In genomic region chr1:95072117-95072516, GRCh38 we compare ENCODE assay signal across 8 cellular contexts. TPM values are rescaled to one million over a fixed set of nuclear protein-coding genes. Genes with fewer than 3 reads are reported as not detected.
A peak's percentile ranks its signal among the peaks of the same experiment; 100 is the strongest.
DNase-seq lines count a peak whose midpoint lies in the region; TF ChIP-seq lines count a peak whose summit lies in the region.

No MANE protein-coding gene starts in this region.

- no peaks in the 10 kb centered on the region for H3K36me3 Mint-ChIP-seq in progenitor cell of endocrine pancreas (ENCODE audit: insufficient read depth)

- CTCF ChIA-PET in OCI-LY7 (lab: Charles Lee; ENCODE audit: unreplicated experiment), result interaction anchor here (1.0 kb wide), 1 partner anchor 162 kb away, joined by 4 read pairs; the partner anchor contains the start of gene RWDD3

- H3K4me1 Mint-ChIP-seq in progenitor cell of endocrine pancreas (ENCODE audit: low read depth), result peaks cover 46% of the 10 kb centered on the region

- H3K79me2 ChIP-seq in OCI-LY7 (ENCODE audit: insufficient read depth, low read depth, low read length), result peaks cover 7% of the 10 kb centered on the region; the same call in 1 of the 2 replicates

- no peaks in the 10 kb centered on the region for H3K36me3 ChIP-seq in GM06990 (ENCODE audit: control insufficient read depth, insufficient read depth, low read length)
- no peaks in the 10 kb centered on the region for H3K36me3 ChIP-seq in OCI-LY7 (ENCODE audit: insufficient read depth, low read length)
- H3K36me3 ChIP-seq in esophagus (ENCODE audit: control insufficient read depth in 2 of 2, insufficient read depth in 2 of 2, low read length in 1 of 2), result no peaks in the 10 kb centered on the region

- H3K4me3 ChIP-seq in GM06990 (replicated peaks; ENCODE audit: low read depth, low read length) (peak overlapping the region; percentile 83), OCI-LY7 (ENCODE audit: low read depth, low read length, poor library complexity, severe bottlenecking) (peak overlapping the region; percentile 71), esophagus (ENCODE audit: low read depth in 1 of 2, low read length in 2 of 2) (peak overlapping the region; percentile 69 to 75)

- no peaks in the 10 kb centered on the region for H3K9me3 Mint-ChIP-seq in progenitor cell of endocrine pancreas (ENCODE audit: low read depth)

- H3K27ac ChIP-seq in OCI-LY7 (ENCODE audit: low read depth, low read length, poor library complexity, severe bottlenecking) (no peak overlapping the region), esophagus (ENCODE audit: low read depth in 2 of 2, low read length in 1 of 2) (peak overlapping the region; percentile 48 to 76)

- H3K9me3 ChIP-seq in OCI-LY7 (ENCODE audit: low read length) (no peaks in the 10 kb centered on the region), esophagus (ENCODE audit: control insufficient read depth in 2 of 2, insufficient read depth in 1 of 2, low read depth in 1 of 2, low read length in 1 of 2) (no peaks in the 10 kb centered on the region)

- no peak for DNase-seq in GM06990 (ENCODE audit: extremely low read depth, insufficient read length)
- peak; percentile 3 for DNase-seq in OCI-LY7 (ENCODE audit: low spot score)
- DNase-seq in progenitor cell of endocrine pancreas (ENCODE audit: low spot score, unreplicated experiment), result no peak
- no peak for DNase-seq in NCI-H345 (lab: John Stamatoyannopoulos, UW)
- DNase-seq in NCI-H1105 (lab: John Stamatoyannopoulos, UW), result no peak
- no peak for DNase-seq in NOMO-1 (lab: John Stamatoyannopoulos, UW; ENCODE audit: unreplicated experiment in 2 of 2)
- no peak for DNase-seq in DMS153 treated with DMSO at 0.1 percent for 48 hours (lab: John Stamatoyannopoulos, UW; ENCODE audit: unreplicated experiment)

- H3K4me1 ChIP-seq in OCI-LY7 (ENCODE audit: insufficient read depth, low read length, poor library complexity, severe bottlenecking), result peaks cover 16% of the 10 kb centered on the region
- H3K4me1 ChIP-seq in esophagus (ENCODE audit: control insufficient read depth in 2 of 2, insufficient read depth in 2 of 2, low read length in 1 of 2), result peaks cover 0 to 2% of the 10 kb centered on the region in 2 donors

- 8 to 9% methylated on average over 7 of the region's 7 CpGs for WGBS in esophagus, 2 donors

- TF ChIP-seq CTCF in GM06990 (IDR thresholded peaks at IDR 0.05; ENCODE audit: insufficient read depth, low read length, poor library complexity, severe bottlenecking), result no peak
- no peak for TF ChIP-seq CTCF in OCI-LY7 (conservative IDR thresholded peaks at IDR 0.05; ENCODE audit: low read length)
- no peak for TF ChIP-seq CTCF in progenitor cell of endocrine pancreas (IDR thresholded peaks at IDR 0.05; ENCODE audit: unreplicated experiment)

- peak overlapping the region; percentile 98 for H3K27ac Mint-ChIP-seq in progenitor cell of endocrine pancreas

- peak overlapping the region; percentile 99 for H3K4me3 Mint-ChIP-seq in progenitor cell of endocrine pancreas (ENCODE audit: low read depth)

- H3K9me2 ChIP-seq in OCI-LY7 (ENCODE audit: insufficient read depth, low read length), result no peaks in the 10 kb centered on the region

- H3K27me3 ChIP-seq in GM06990 (replicated peaks; ENCODE audit: control insufficient read depth, insufficient read depth, low read length) (no peaks in the 10 kb centered on the region), esophagus (ENCODE audit: control insufficient read depth in 1 of 2, insufficient read depth in 2 of 2, low read length in 2 of 2) (no peaks in the 10 kb centered on the region)

- intact Hi-C loops in OCI-LY7 (cut with micrococcal nuclease; ENCODE audit: unreplicated experiment), result loop anchor here (2.0 kb wide), 1 partner anchor 163 kb away; the partner anchor contains the start of gene RWDD3

- TSS peak; percentile 85 for BruUV-seq in OCI-LY7 (replicated peaks; lab: Mats Ljungman, UMichigan)

- no peaks in the 10 kb centered on the region for H3K27me3 Mint-ChIP-seq in progenitor cell of endocrine pancreas

- H2AFZ ChIP-seq in OCI-LY7 (ENCODE audit: low read length), result peak overlapping the region; percentile 99

- H3K4me2 ChIP-seq in OCI-LY7 (ENCODE audit: low read length), result peak overlapping the region; percentile 87

- H4K20me1 ChIP-seq in OCI-LY7 (ENCODE audit: insufficient read depth, low read length), result no peaks in the 10 kb centered on the region

- POLR2A ChIA-PET in OCI-LY7 (lab: Charles Lee), result interaction anchor here (1.7 kb wide), 1 partner anchor 13 kb away, joined by 6 read pairs; no protein-coding TSS in a partner anchor

RNA-seq across cellular contexts. Expression of gene ALG14, which starts 0.6 kb away (rescaled TPM):
- 1.6 and 5.2 TPM in 2 replicates for total RNA-seq in OCI-LY7 (2014; rRNA removed; shearing (Covaris generic))
- 4.9 and 8.3 TPM in 2 replicates for total RNA-seq in OCI-LY7 (2022)
- 1 to 10 TPM in 1 of 2 donors, under 1 TPM in 1; 0.88 to 1.3 TPM for polyA plus RNA-seq in esophagus
- total RNA-seq in progenitor cell of endocrine pancreas, result 9.7 and 10.5 TPM in 2 replicates

RNA-seq across cellular contexts. Expression of gene TLCD4, which starts 45.0 kb away (rescaled TPM):
- not detected in 2 replicates for total RNA-seq in OCI-LY7 (2014; rRNA removed; shearing (Covaris generic))
- total RNA-seq in OCI-LY7 (2022), result not detected in 2 replicates
- polyA plus RNA-seq in esophagus, result under 1 TPM; 0.37 to 0.46 TPM
- 33.8 and 34.2 TPM in 2 replicates for total RNA-seq in progenitor cell of endocrine pancreas

Comparison
In these comparisons a context has a peak if more than half of its experiments do, and no peak if none do; other contexts are left out.
1. RNA of gene TLCD4, which starts 45.0 kb away (total RNA-seq): 33.8 to 34.2 TPM in progenitor cell of endocrine pancreas; not detected in OCI-LY7; every median in the first group is over 10 times any median in the second.
2. Peak in every context shown above with its lines, with median percentiles within 50 percentile points of each other: H3K4me3 ChIP-seq.